ENCODE assay signal across 1 cellular context in the genomic region with DNA sequence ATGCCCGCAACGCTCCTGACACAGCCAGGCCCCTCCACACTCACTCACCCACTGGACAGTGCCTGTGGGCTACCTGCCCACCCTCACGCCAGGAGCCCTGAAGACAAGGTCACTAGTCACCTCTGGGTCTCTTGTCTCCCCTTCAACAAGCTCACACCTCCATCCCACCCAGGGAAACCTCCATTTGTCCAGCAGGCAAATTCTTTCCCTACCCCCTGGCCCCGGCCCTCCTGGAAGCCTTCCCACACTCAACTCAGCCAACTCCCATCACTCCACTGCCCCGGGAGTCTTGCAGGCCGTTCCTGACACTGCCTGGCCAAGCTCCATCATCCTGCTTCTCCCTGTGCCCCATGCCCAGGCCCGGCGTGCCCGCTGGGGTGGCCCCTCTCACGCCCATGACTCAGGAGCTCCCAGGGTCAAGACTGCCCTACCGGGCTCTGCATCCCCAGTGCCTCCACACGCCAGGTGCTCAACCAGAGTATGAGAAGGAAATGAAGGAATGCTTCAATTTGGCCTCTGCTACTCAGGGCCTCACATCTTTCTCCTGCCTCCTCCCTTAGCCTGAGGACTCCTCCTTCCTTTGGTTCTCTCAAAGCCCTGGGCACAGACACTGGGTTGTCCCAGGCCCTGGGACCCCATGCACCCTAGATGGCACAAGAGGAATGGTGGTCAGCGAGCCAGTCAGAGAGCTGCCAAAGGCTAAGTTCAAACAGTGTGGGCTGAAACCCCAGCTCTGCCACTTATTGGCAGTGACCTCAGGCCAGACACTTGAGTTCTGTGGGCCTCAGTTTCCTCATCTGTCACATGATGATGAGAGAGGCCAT.
TF ChIP-seq lines count a peak whose summit lies in the region.

No MANE protein-coding gene starts in this region.

TF ChIP-seq in H1, 55 proteins besides CTCF, POLR2A, EP300 and RAD21 (continued from another document):
- TF ChIP-seq RNF2 (IDR thresholded peaks at IDR 0.05; ENCODE audit: borderline replicate concordance, low read depth, low read length, missing control alignments, poor library complexity, severe bottlenecking) (no peak), TAF7 (optimal IDR thresholded peaks at IDR 0.05; ENCODE audit: borderline replicate concordance, low read depth, low read length) (no peak), NANOG (IDR thresholded peaks at IDR 0.05; ENCODE audit: insufficient read depth, low read depth, low read length, poor library complexity, severe bottlenecking) (no peak), SIX5 (IDR thresholded peaks at IDR 0.05; ENCODE audit: low read depth, low read length) (no peak), CBX8 (IDR thresholded peaks at IDR 0.05; ENCODE audit: borderline replicate concordance, low read depth, low read length) (no peak), CBX5 (IDR thresholded peaks at IDR 0.05; ENCODE audit: low read depth, low read length) (no peak), FOSL1 (IDR thresholded peaks at IDR 0.05; ENCODE audit: insufficient read depth, low read depth, low read length) (no peak)
- TF ChIP-seq, protein P1, sequence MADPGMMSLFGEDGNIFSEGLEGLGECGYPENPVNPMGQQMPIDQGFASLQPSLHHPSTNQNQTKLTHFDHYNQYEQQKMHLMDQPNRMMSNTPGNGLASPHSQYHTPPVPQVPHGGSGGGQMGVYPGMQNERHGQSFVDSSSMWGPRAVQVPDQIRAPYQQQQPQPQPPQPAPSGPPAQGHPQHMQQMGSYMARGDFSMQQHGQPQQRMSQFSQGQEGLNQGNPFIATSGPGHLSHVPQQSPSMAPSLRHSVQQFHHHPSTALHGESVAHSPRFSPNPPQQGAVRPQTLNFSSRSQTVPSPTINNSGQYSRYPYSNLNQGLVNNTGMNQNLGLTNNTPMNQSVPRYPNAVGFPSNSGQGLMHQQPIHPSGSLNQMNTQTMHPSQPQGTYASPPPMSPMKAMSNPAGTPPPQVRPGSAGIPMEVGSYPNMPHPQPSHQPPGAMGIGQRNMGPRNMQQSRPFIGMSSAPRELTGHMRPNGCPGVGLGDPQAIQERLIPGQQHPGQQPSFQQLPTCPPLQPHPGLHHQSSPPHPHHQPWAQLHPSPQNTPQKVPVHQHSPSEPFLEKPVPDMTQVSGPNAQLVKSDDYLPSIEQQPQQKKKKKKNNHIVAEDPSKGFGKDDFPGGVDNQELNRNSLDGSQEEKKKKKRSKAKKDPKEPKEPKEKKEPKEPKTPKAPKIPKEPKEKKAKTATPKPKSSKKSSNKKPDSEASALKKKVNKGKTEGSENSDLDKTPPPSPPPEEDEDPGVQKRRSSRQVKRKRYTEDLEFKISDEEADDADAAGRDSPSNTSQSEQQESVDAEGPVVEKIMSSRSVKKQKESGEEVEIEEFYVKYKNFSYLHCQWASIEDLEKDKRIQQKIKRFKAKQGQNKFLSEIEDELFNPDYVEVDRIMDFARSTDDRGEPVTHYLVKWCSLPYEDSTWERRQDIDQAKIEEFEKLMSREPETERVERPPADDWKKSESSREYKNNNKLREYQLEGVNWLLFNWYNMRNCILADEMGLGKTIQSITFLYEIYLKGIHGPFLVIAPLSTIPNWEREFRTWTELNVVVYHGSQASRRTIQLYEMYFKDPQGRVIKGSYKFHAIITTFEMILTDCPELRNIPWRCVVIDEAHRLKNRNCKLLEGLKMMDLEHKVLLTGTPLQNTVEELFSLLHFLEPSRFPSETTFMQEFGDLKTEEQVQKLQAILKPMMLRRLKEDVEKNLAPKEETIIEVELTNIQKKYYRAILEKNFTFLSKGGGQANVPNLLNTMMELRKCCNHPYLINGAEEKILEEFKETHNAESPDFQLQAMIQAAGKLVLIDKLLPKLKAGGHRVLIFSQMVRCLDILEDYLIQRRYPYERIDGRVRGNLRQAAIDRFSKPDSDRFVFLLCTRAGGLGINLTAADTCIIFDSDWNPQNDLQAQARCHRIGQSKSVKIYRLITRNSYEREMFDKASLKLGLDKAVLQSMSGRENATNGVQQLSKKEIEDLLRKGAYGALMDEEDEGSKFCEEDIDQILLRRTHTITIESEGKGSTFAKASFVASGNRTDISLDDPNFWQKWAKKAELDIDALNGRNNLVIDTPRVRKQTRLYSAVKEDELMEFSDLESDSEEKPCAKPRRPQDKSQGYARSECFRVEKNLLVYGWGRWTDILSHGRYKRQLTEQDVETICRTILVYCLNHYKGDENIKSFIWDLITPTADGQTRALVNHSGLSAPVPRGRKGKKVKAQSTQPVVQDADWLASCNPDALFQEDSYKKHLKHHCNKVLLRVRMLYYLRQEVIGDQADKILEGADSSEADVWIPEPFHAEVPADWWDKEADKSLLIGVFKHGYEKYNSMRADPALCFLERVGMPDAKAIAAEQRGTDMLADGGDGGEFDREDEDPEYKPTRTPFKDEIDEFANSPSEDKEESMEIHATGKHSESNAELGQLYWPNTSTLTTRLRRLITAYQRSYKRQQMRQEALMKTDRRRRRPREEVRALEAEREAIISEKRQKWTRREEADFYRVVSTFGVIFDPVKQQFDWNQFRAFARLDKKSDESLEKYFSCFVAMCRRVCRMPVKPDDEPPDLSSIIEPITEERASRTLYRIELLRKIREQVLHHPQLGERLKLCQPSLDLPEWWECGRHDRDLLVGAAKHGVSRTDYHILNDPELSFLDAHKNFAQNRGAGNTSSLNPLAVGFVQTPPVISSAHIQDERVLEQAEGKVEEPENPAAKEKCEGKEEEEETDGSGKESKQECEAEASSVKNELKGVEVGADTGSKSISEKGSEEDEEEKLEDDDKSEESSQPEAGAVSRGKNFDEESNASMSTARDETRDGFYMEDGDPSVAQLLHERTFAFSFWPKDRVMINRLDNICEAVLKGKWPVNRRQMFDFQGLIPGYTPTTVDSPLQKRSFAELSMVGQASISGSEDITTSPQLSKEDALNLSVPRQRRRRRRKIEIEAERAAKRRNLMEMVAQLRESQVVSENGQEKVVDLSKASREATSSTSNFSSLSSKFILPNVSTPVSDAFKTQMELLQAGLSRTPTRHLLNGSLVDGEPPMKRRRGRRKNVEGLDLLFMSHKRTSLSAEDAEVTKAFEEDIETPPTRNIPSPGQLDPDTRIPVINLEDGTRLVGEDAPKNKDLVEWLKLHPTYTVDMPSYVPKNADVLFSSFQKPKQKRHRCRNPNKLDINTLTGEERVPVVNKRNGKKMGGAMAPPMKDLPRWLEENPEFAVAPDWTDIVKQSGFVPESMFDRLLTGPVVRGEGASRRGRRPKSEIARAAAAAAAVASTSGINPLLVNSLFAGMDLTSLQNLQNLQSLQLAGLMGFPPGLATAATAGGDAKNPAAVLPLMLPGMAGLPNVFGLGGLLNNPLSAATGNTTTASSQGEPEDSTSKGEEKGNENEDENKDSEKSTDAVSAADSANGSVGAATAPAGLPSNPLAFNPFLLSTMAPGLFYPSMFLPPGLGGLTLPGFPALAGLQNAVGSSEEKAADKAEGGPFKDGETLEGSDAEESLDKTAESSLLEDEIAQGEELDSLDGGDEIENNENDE (IDR thresholded peaks at IDR 0.05; ENCODE audit: insufficient replicate concordance, low read length), result no peak
- TF ChIP-seq, protein P2, sequence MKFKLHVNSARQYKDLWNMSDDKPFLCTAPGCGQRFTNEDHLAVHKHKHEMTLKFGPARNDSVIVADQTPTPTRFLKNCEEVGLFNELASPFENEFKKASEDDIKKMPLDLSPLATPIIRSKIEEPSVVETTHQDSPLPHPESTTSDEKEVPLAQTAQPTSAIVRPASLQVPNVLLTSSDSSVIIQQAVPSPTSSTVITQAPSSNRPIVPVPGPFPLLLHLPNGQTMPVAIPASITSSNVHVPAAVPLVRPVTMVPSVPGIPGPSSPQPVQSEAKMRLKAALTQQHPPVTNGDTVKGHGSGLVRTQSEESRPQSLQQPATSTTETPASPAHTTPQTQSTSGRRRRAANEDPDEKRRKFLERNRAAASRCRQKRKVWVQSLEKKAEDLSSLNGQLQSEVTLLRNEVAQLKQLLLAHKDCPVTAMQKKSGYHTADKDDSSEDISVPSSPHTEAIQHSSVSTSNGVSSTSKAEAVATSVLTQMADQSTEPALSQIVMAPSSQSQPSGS (IDR thresholded peaks at IDR 0.05; ENCODE audit: low read length), result no peak
